Comparison of ENCODE assay signal across 11 cellular contexts in the genomic region with DNA sequence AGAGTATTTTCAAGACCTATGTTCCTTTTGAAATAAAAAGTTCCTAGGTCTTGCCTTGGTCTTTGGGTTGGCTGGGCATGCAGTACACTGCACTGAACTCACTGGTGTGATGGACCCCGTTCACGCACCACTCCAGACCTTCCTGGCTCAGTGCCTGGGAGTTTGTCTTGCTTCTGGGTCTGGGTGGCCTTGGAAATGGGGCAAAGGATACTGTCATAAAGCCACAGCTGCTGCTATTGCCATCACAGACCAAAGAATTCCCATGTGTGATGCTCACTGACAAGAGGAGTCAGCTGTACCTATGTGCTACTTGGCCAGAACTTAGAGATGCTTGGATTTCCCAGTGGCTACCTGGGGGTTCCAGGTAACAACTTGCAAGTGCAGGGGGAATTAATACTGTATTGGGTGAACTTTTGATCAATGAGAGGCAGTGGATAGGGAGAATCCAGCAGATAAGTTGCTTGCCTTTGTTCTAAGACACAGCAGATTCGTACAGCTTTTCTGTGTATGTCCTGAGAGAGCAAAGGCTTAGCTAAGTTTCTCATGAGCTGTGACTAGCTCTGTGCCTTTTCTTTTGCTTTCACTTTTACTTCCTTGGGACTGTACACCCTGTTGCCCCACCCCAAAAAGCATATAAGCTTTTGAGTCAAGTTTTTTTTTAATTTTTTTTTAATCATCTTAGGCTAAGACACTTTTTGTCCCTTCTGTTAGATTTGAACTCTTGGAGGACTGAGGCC.
DNase-seq lines count a peak whose midpoint lies in the region; ATAC-seq lines count a peak whose summit lies in the region.
"Had no signal": no experiment of that assay in that cellular context is flagged by ENCODE, and none has a peak within 500 bp of the region (broad histone marks: within the 10 kb centered on the region; RNA-seq: fewer than 3 reads in every experiment).

No MANE protein-coding gene starts in this region.

- POLR2A ChIA-PET in CD8-positive, alpha-beta memory T cell (lab: Charles Lee) = interaction anchor here (0.9 to 1.1 kb wide), 5 partner anchors 13 to 115 kb away, joined by 3 to 4 read pairs (median 4); no protein-coding TSS in a partner anchor

- peak overlapping the region; percentile 32 for H3K27ac ChIP-seq in CD8-positive, alpha-beta memory T cell (ENCODE audit: low read depth, low read length)

- peaks cover 81% of the 10 kb centered on the region for H3K4me1 ChIP-seq in CD8-positive, alpha-beta memory T cell (ENCODE audit: insufficient read depth, low read length)

- peaks cover 83 to 92% (median 91%) of the 10 kb centered on the region in 3 donors for H3K4me1 Mint-ChIP-seq in CD8-positive, alpha-beta memory T cell

- peak overlapping the region; percentile 57 to 90 (median 84) for H3K4me3 Mint-ChIP-seq in CD8-positive, alpha-beta memory T cell

- CTCF ChIA-PET in CD8-positive, alpha-beta memory T cell (lab: Charles Lee) = interaction anchor here (1.3 to 2.9 kb wide), 7 partner anchors 10 to 117 kb away, joined by 4 to 10 read pairs (median 7); no protein-coding TSS in a partner anchor

- no peaks in the 10 kb centered on the region for H3K27me3 Mint-ChIP-seq in CD8-positive, alpha-beta memory T cell

- no peaks in the 10 kb centered on the region for H3K27me3 ChIP-seq in CD8-positive, alpha-beta memory T cell (ENCODE audit: insufficient read depth, low read length, poor library complexity, severe bottlenecking)

- ATAC-seq in GM21526 (IDR thresholded peaks at IDR 0.05; ENCODE audit: low FRiP score, unreplicated experiment) (peak; percentile 58), left colon (peak; percentile 92), GM18519 (IDR thresholded peaks at IDR 0.05; ENCODE audit: low FRiP score, unreplicated experiment) (no peak), GM18861 (IDR thresholded peaks at IDR 0.05; ENCODE audit: unreplicated experiment) (no peak), Right ventricle myocardium superior (ENCODE audit: poor library complexity) (no peak)
- ATAC-seq: HCT116, right cardiac atrium had no signal

- peak in 4 of 5 donors; percentile 21 to 63 (median 57) for DNase-seq in CD8-positive, alpha-beta memory T cell
- DNase-seq in T-helper 2 cell (peak in 3 of 5 experiments; percentile 9 to 87 (median 49)), left colon (peak in 1 of 2 donors; percentile 19), NCI-H1105 treated with DMSO at 0.1 percent for 48 hours (lab: John Stamatoyannopoulos, UW) (no peak), Right ventricle myocardium superior (no peak)
- DNase-seq: caudate nucleus, right cardiac atrium had no signal

- no peaks in the 10 kb centered on the region for H3K36me3 ChIP-seq in CD8-positive, alpha-beta memory T cell (ENCODE audit: insufficient read depth, low read length)

- H3K9me3 ChIP-seq in CD8-positive, alpha-beta memory T cell (ENCODE audit: low read length) = no peaks in the 10 kb centered on the region

- intact Hi-C loops in left colon (cut with DNase I, micrococcal nuclease) (no loop called here), Right ventricle myocardium superior (cut with DNase I) (no loop called here)

- H3K36me3 Mint-ChIP-seq in CD8-positive, alpha-beta memory T cell = peaks cover 0 to 5% (median 2%) of the 10 kb centered on the region in 3 donors

- peak overlapping the region; percentile 91 to 99 (median 98) for H3K27ac Mint-ChIP-seq in CD8-positive, alpha-beta memory T cell

- no peaks in the 10 kb centered on the region for H3K9me3 Mint-ChIP-seq in CD8-positive, alpha-beta memory T cell

- peak overlapping the region; percentile 51 for H3K4me3 ChIP-seq in CD8-positive, alpha-beta memory T cell (ENCODE audit: low read length)

Comparison
In these comparisons a context has a peak if more than half of its experiments do, and no peak if none do; other contexts are left out.
1. DNase-seq: peak in CD8-positive, alpha-beta memory T cell (4 of 5) and T-helper 2 cell (3 of 5); none in NCI-H1105 treated with DMSO at 0.1 percent for 48 hours (single experiment) and Right ventricle myocardium superior (single experiment).
2. ATAC-seq: peak in GM21526 (single experiment) and left colon (single experiment); none in GM18519 (single experiment), GM18861 (single experiment) and Right ventricle myocardium superior (single experiment).